15 cellular contexts compared by ENCODE assay signal in genomic region chr7:103958284-103958818, GRCh38. TPM values are rescaled to one million over a fixed set of nuclear protein-coding genes. Genes with fewer than 3 reads are reported as not detected.
DNase-seq lines count a peak whose midpoint lies in the region; ATAC-seq lines count a peak whose summit lies in the region.
"Had no signal": no experiment of that assay in that cellular context is flagged by ENCODE, and none has a peak within 500 bp of the region (broad histone marks: within the 10 kb centered on the region; RNA-seq: fewer than 3 reads in every experiment).

No MANE protein-coding gene starts in this region.

- POLR2A ChIA-PET in activated CD4-positive, alpha-beta T cell treated with anti-CD3 and anti-CD28 coated beads for 36 hours (lab: Charles Lee): no interaction called here
- POLR2A ChIA-PET in activated CD4-positive, alpha-beta memory T cell treated with anti-CD3 and anti-CD28 coated beads for 36 hours (lab: Charles Lee): no interaction called here

- CTCF ChIA-PET in activated CD4-positive, alpha-beta T cell treated with anti-CD3 and anti-CD28 coated beads for 36 hours (lab: Charles Lee): no interaction called here
- CTCF ChIA-PET in activated CD4-positive, alpha-beta memory T cell treated with anti-CD3 and anti-CD28 coated beads for 36 hours (lab: Charles Lee): no interaction called here

- H3K36me3 Mint-ChIP-seq in activated CD4-positive, alpha-beta T cell treated with anti-CD3 and anti-CD28 coated beads for 36 hours (ENCODE audit: low read depth): no peaks in the 10 kb centered on the region
- no peaks in the 10 kb centered on the region for H3K36me3 Mint-ChIP-seq in activated naive CD4-positive, alpha-beta T cell treated with anti-CD3 and anti-CD28 coated beads, Interleukin-2, amount 50 U/mL, for 72 hours
- no peaks in the 10 kb centered on the region for H3K36me3 Mint-ChIP-seq in activated CD4-positive, alpha-beta memory T cell treated with anti-CD3 and anti-CD28 coated beads for 36 hours
- H3K36me3 Mint-ChIP-seq: CD14-positive monocyte; CD8-positive, alpha-beta T cell had no signal

- no peak overlapping the region for H3K4me3 Mint-ChIP-seq in activated CD4-positive, alpha-beta T cell treated with anti-CD3 and anti-CD28 coated beads for 36 hours
- H3K4me3 Mint-ChIP-seq in activated CD4-positive, alpha-beta memory T cell treated with anti-CD3 and anti-CD28 coated beads for 36 hours: no peak overlapping the region
- H3K4me3 Mint-ChIP-seq: CD14-positive monocyte; CD8-positive, alpha-beta T cell had no signal

- H3K27ac Mint-ChIP-seq in activated CD4-positive, alpha-beta T cell treated with anti-CD3 and anti-CD28 coated beads for 36 hours: no peak overlapping the region
- H3K27ac Mint-ChIP-seq in activated naive CD4-positive, alpha-beta T cell treated with anti-CD3 and anti-CD28 coated beads, Interleukin-2, amount 50 U/mL, for 72 hours: no peak overlapping the region
- no peak overlapping the region for H3K27ac Mint-ChIP-seq in activated CD4-positive, alpha-beta memory T cell treated with anti-CD3 and anti-CD28 coated beads for 36 hours
- H3K27ac Mint-ChIP-seq: CD14-positive monocyte; CD8-positive, alpha-beta T cell had no signal

- peaks cover 4% of the 10 kb centered on the region for H3K4me1 Mint-ChIP-seq in activated CD4-positive, alpha-beta T cell treated with anti-CD3 and anti-CD28 coated beads for 36 hours
- H3K4me1 Mint-ChIP-seq in activated CD4-positive, alpha-beta memory T cell treated with anti-CD3 and anti-CD28 coated beads for 36 hours (ENCODE audit: low read depth): no peaks in the 10 kb centered on the region
- H3K4me1 Mint-ChIP-seq: CD14-positive monocyte had no signal

- DNase-seq in activated CD4-positive, alpha-beta T cell treated with anti-CD3 and anti-CD28 coated beads for 36 hours: peak; percentile 5
- no peak for DNase-seq in activated CD4-positive, alpha-beta T cell treated with anti-CD3 and anti-CD28 coated beads, Interleukin-2, amount 50 U/mL, for 4 hours
- DNase-seq in activated naive CD4-positive, alpha-beta T cell treated with anti-CD3 and anti-CD28 coated beads, Interleukin-2, amount 50 U/mL, for 72 hours (ENCODE audit: low spot score in 2 of 2): no peak
- DNase-seq in activated naive CD4-positive, alpha-beta T cell (lab: John Stamatoyannopoulos, UW): no peak
- DNase-seq in putamen (ENCODE audit: low spot score): peak; percentile 63
- DNase-seq in H4 (ENCODE audit: low spot score): no peak
- DNase-seq in activated CD4-positive, alpha-beta memory T cell treated with anti-CD3 and anti-CD28 coated beads for 36 hours: no peak
- DNase-seq: 8988T; Calu3; CD8-positive, alpha-beta T cell; DMS79 treated with DMSO at 0.1 percent for 48 hours; GF-D8 had no signal

- H3K27me3 Mint-ChIP-seq in activated CD4-positive, alpha-beta T cell treated with anti-CD3 and anti-CD28 coated beads for 36 hours: peaks cover 26% of the 10 kb centered on the region
- H3K27me3 Mint-ChIP-seq in activated CD4-positive, alpha-beta memory T cell treated with anti-CD3 and anti-CD28 coated beads for 36 hours: peaks cover 13% of the 10 kb centered on the region

- ATAC-seq in activated CD4-positive, alpha-beta T cell treated with anti-CD3 and anti-CD28 coated beads for 36 hours: peak; percentile 97
- ATAC-seq in activated naive CD4-positive, alpha-beta T cell treated with anti-CD3 and anti-CD28 coated beads, Interleukin-2, amount 50 U/mL, for 72 hours: peak; percentile 41 to 92
- ATAC-seq: CD8-positive, alpha-beta T cell had no signal

- H3K9me3 Mint-ChIP-seq in activated CD4-positive, alpha-beta T cell treated with anti-CD3 and anti-CD28 coated beads for 36 hours (ENCODE audit: low read depth): no peaks in the 10 kb centered on the region
- no peaks in the 10 kb centered on the region for H3K9me3 Mint-ChIP-seq in activated naive CD4-positive, alpha-beta T cell treated with anti-CD3 and anti-CD28 coated beads, Interleukin-2, amount 50 U/mL, for 72 hours
- no peaks in the 10 kb centered on the region for H3K9me3 Mint-ChIP-seq in activated CD4-positive, alpha-beta memory T cell treated with anti-CD3 and anti-CD28 coated beads for 36 hours
- H3K9me3 Mint-ChIP-seq: CD8-positive, alpha-beta T cell had no signal

- intact Hi-C loops in activated CD4-positive, alpha-beta T cell treated with anti-CD3 and anti-CD28 coated beads for 36 hours (cut with DNase I, micrococcal nuclease): no loop called here
- intact Hi-C loops in activated CD4-positive, alpha-beta memory T cell treated with anti-CD3 and anti-CD28 coated beads for 36 hours (cut with micrococcal nuclease): no loop called here

RNA-seq across cellular contexts. Expression of gene RELN, which starts 31.1 kb away (rescaled TPM):
- total RNA-seq in activated CD4-positive, alpha-beta T cell treated with anti-CD3 and anti-CD28 coated beads for 36 hours: not detected
- total RNA-seq in activated naive CD4-positive, alpha-beta T cell treated with anti-CD3 and anti-CD28 coated beads, Interleukin-2, amount 50 U/mL, for 72 hours: not detected
- 0.02 TPM in 1 of 2 replicates, not detected in the other for total RNA-seq in H4 (2014; rRNA removed; shearing (Covaris generic))
- not detected for total RNA-seq in activated CD4-positive, alpha-beta memory T cell treated with anti-CD3 and anti-CD28 coated beads for 36 hours
- total RNA-seq: A673; CD8-positive, alpha-beta T cell; HT-29 had no signal

Comparison
In these comparisons a context has a peak if more than half of its experiments do, and no peak if none do; other contexts are left out.
1. DNase-seq: peak in activated CD4-positive, alpha-beta T cell treated with anti-CD3 and anti-CD28 coated beads for 36 hours (single experiment) and putamen (single experiment); none in activated CD4-positive, alpha-beta T cell treated with anti-CD3 and anti-CD28 coated beads, Interleukin-2, amount 50 U/mL, for 4 hours (0 of 2), activated naive CD4-positive, alpha-beta T cell treated with anti-CD3 and anti-CD28 coated beads, Interleukin-2, amount 50 U/mL, for 72 hours (0 of 2), activated naive CD4-positive, alpha-beta T cell (0 of 4), H4 (single experiment) and activated CD4-positive, alpha-beta memory T cell treated with anti-CD3 and anti-CD28 coated beads for 36 hours (single experiment).